Comparison of ENCODE assay signal across 8 cellular contexts in the genomic region with DNA sequence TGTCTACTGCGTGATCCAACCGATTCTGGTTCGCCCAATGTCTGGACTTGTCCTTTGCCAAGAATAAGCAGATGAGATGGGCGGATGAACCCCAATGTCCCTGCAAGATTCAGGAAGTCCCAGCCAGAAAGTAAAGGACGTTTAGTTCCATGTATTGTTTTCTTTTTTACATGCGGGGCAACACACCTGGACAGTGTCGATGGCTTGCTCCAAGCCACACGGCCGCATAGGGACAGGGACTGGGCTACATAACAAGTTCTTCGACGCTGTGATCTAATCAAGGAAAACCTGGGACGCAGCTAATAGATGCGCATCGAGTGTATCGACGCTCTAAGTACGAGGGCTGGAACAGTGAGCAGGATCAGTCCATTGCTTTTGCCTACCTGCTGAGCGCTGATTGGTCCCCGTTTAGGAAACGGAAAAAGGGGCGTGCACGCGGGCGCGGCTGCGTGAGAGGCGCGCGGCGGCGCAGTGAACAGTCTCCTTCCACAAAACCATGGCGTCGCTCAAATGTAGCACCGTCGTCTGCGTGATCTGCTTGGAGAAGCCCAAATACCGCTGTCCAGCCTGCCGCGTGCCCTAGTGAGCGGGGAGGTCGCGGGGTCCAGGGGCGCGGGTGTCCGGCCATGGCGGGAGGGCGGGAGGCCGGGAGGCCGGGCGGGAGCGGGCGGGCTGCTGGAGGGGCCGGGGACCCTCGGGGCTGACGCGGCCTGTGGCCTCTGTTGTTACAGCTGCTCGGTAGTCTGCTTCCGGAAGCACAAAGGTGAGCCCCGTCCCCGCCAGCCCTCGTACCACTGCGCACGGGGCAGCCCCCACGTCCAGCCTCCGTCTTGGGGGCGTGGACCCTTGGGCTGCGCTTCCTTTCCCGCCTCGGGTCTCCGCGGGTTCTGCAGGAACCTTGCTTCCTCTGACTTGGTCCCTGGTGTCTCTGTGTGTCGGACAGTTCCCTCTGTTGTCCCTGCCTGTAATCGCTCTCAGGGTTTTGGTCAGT. TPM values are rescaled to one million over a fixed set of nuclear protein-coding genes. Genes with fewer than 3 reads are reported as not detected.
DNase-seq lines count a peak whose midpoint lies in the region; ATAC-seq lines count a peak whose summit lies in the region.

A gene (plus strand): TSS at position 478 of the 991 bp plus-strand sequence. CDS start 19 bp downstream, at position 497.

- peak within 1 kb of the TSS; percentile 84 for H3K27ac ChIP-seq in effector memory CD4-positive, alpha-beta T cell (ENCODE audit: insufficient read depth, low read length, poor library complexity, severe bottlenecking)

- peak within 1 kb of the TSS; percentile 90 for H3K4me3 ChIP-seq in effector memory CD4-positive, alpha-beta T cell (ENCODE audit: insufficient read depth, low read depth, low read length, poor library complexity, severe bottlenecking)

- DNase-seq in CMK (ENCODE audit: low read depth) (peak; percentile 87), HT-29 (ENCODE audit: low spot score) (peak; percentile 98), medulla oblongata (ENCODE audit: extremely low spot score) (peak; percentile 97)
- peak; percentile 82 for DNase-seq in NK-92 treated with Interleukin-12 subunit alpha and Interleukin-12 subunit beta, amount 100 ng/mL, for 24 hours (lab: John Stamatoyannopoulos, UW)
- DNase-seq in activated CD8-positive, alpha-beta memory T cell treated with anti-CD3 and anti-CD28 coated beads for 24 hours: peak; percentile 92
- DNase-seq in effector memory CD4-positive, alpha-beta T cell: peak; percentile 79 to 87 (median 84)
- DNase-seq in stimulated activated CD4-positive, alpha-beta T cell treated with anti-CD3 and anti-CD28 coated beads, TNF-alpha, amount 100 ng/mL, for 48 hours (ENCODE audit: low read depth in 3 of 3): peak; percentile 83 to 88 (median 83)

- H3K4me1 ChIP-seq in effector memory CD4-positive, alpha-beta T cell (ENCODE audit: control insufficient read depth, insufficient read depth, low read length, poor library complexity, severe bottlenecking): peaks cover 26% of the 10 kb centered on the region

- H3K27me3 ChIP-seq in effector memory CD4-positive, alpha-beta T cell (replicated peaks; ENCODE audit: control insufficient read depth, insufficient read depth, low read length, poor library complexity, severe bottlenecking): peaks cover 2% of the 10 kb centered on the region

- ATAC-seq in GM21360 (IDR thresholded peaks at IDR 0.05; ENCODE audit: unreplicated experiment): peak; percentile 85

- no peaks in the 10 kb centered on the region for H3K9me3 ChIP-seq in effector memory CD4-positive, alpha-beta T cell (ENCODE audit: control insufficient read depth, low read length)

- H3K36me3 ChIP-seq in effector memory CD4-positive, alpha-beta T cell (ENCODE audit: control insufficient read depth, insufficient read depth, low read length): peaks cover under 1% of the 10 kb centered on the region

RNA-seq across cellular contexts. Expression of the gene that starts here (rescaled TPM):
- 37.2 and 37.9 TPM in 2 replicates for total RNA-seq in HT-29 (2014; rRNA removed; shearing (Covaris generic))

Comparison
In these comparisons a context has a peak if more than half of its experiments do, and no peak if none do; other contexts are left out.
1. Peak in every context shown above with its lines: DNase-seq, ATAC-seq, H3K4me3 ChIP-seq and H3K27ac ChIP-seq.